ENCODE assay signal across 9 cellular contexts in the genomic region with DNA sequence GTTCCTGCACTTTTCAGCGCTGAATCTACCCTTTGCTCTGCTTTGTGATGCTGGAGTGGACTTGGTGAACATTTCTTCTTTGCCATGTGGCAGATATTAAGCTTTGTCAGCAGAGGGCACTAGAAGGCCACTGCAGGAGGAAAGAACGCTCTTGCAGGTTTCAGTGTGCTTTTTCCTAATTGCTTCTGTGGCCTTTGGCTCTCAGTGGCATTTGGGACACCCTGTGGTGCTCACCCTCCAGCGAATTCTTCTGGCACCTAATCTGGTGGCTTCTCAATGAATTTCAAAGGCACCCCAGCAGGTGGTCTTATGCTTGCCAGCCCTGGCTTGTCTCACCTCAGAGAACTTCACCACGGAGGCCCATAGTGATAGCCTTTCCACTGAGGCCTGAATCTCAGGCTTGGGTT.
DNase-seq lines count a peak whose midpoint lies in the region; ATAC-seq, FAIRE-seq and TF ChIP-seq lines count a peak whose summit lies in the region.
"Had no signal": no experiment of that assay in that cellular context is flagged by ENCODE, and none has a peak within 500 bp of the region (broad histone marks: within the 10 kb centered on the region; RNA-seq: fewer than 3 reads in every experiment).

No MANE protein-coding gene starts in this region.

- no peak overlapping the region for H3K27ac ChIP-seq in H1 (ENCODE audit: low read depth, low read length)
- no peak overlapping the region for H3K27ac ChIP-seq in suprapubic skin

- peaks cover 0 to 17% (median 4%) of the 10 kb centered on the region in 9 donors for H3K9me3 Mint-ChIP-seq in naive thymus-derived CD8-positive, alpha-beta T cell
- H3K9me3 Mint-ChIP-seq: dendritic cell treated with granulocyte-macrophage colony-stimulating factor and Interleukin-4, amounts not matched to agents 40 ng/mL and 50 ng/mL, for 4 days had no signal

- H3K4me1 ChIP-seq in H1 (replicated peaks in 1 of 4; ENCODE audit: control insufficient read depth in 3 of 4, insufficient read depth in 4 of 4, low read length in 3 of 4) (no peaks in the 10 kb centered on the region), suprapubic skin (no peaks in the 10 kb centered on the region)

- CTCF ChIA-PET in H1 (lab: Charles Lee; ENCODE audit: partially characterized antibody): interaction anchor here (0.6 to 3.9 kb wide), 44 partner anchors 9 to 1368 kb away, joined by 3 to 36 read pairs (median 4); a partner anchor contains a TSS

- TF ChIP-seq RAD21 in H1 (IDR thresholded peaks at IDR 0.05 in 1 of 2, conservative IDR thresholded peaks at IDR 0.05 in 1 of 2; ENCODE audit: low read depth in 2 of 2, low read length in 2 of 2): peak; percentile 99

- no peak overlapping the region for H4K8ac ChIP-seq in H1 (ENCODE audit: extremely low read depth, insufficient read depth, low read length)

- POLR2A ChIA-PET in H1 (lab: Charles Lee; ENCODE audit: partially characterized antibody): interaction anchor here (0.8 to 1.1 kb wide), 3 partner anchors 17 to 488 kb away, joined by 3 read pairs; no protein-coding TSS in a partner anchor
- POLR2A ChIA-PET in naive thymus-derived CD8-positive, alpha-beta T cell (lab: Charles Lee): no interaction called here

- H4K20me1 ChIP-seq in H1 (replicated peaks in 1 of 2; ENCODE audit: control insufficient read depth in 1 of 2, insufficient read depth in 2 of 2, low read length in 2 of 2): no peaks in the 10 kb centered on the region

- H3K4me3 Mint-ChIP-seq in naive thymus-derived CD8-positive, alpha-beta T cell: no peak overlapping the region
- H3K4me3 Mint-ChIP-seq: dendritic cell treated with granulocyte-macrophage colony-stimulating factor and Interleukin-4, amounts not matched to agents 40 ng/mL and 50 ng/mL, for 4 days had no signal

- H3K4me1 Mint-ChIP-seq in naive thymus-derived CD8-positive, alpha-beta T cell: no peaks in the 10 kb centered on the region

- no peaks in the 10 kb centered on the region for H3K23me2 ChIP-seq in H1 (ENCODE audit: low read depth, low read length)

- H3K27ac Mint-ChIP-seq in naive thymus-derived CD8-positive, alpha-beta T cell: no peak overlapping the region
- H3K27ac Mint-ChIP-seq: dendritic cell treated with granulocyte-macrophage colony-stimulating factor and Interleukin-4, amounts not matched to agents 40 ng/mL and 50 ng/mL, for 4 days had no signal

- peak; percentile 19 to 95 (median 95) for TF ChIP-seq CTCF in H1 (IDR thresholded peaks at IDR 0.05; ENCODE audit: control extremely low read depth in 1 of 3, insufficient read depth in 1 of 3, low read depth in 1 of 3, low read length in 3 of 3)
- peak in 1 of 2 donors; percentile 43 for TF ChIP-seq CTCF in suprapubic skin (IDR thresholded peaks at IDR 0.05)

- no peak overlapping the region for H2BK120ac ChIP-seq in H1 (replicated peaks; ENCODE audit: low read depth, low read length)

- H3K36me3 Mint-ChIP-seq in naive thymus-derived CD8-positive, alpha-beta T cell: peaks cover 0 to 5% (median 0%) of the 10 kb centered on the region in 3 donors

- no peak overlapping the region for H3K14ac ChIP-seq in H1 (ENCODE audit: insufficient read length)

- no peak overlapping the region for H2BK15ac ChIP-seq in H1 (ENCODE audit: low read length)

- H3K36me3 ChIP-seq in H1 (ENCODE audit: control insufficient read depth in 2 of 4, insufficient read depth in 4 of 4, low read length in 3 of 4): peaks cover 0 to 3% (median 0%) of the 10 kb centered on the region in 4 experiments; a peak in 1 of 8 replicates
- no peaks in the 10 kb centered on the region for H3K36me3 ChIP-seq in suprapubic skin

- no peaks in the 10 kb centered on the region for H3K79me1 ChIP-seq in H1 (ENCODE audit: low read depth, low read length)

- H3K9ac ChIP-seq in H1 (replicated peaks in 1 of 4; ENCODE audit: extremely low read depth in 1 of 4, low read depth in 3 of 4, low read length in 3 of 4): no peak overlapping the region

- TF ChIP-seq EP300 in H1 (IDR thresholded peaks at IDR 0.05; ENCODE audit: borderline replicate concordance in 1 of 2, low read depth in 2 of 2, low read length in 2 of 2) (peak in 1 of 2 experiments; percentile 28; a peak in 1 of 3 replicates), suprapubic skin (IDR thresholded peaks at IDR 0.05) (no peak)

- peak in 5 of 6 experiments; percentile 1 to 42 (median 13) for DNase-seq in stimulated activated naive CD4-positive, alpha-beta T cell (lab: John Stamatoyannopoulos, UW)
- DNase-seq in stimulated activated naive CD4-positive, alpha-beta T cell treated with Interleukin-2 at 50 U/mL for 16 hours (lab: John Stamatoyannopoulos, UW): no peak
- DNase-seq in NCI-H1436 treated with DMSO at 0.1 percent for 48 hours (lab: John Stamatoyannopoulos, UW) (peak; percentile 67), SW480 (ENCODE audit: low spot score) (peak; percentile 72), H1 (ENCODE audit: low read depth in 1 of 2, low spot score in 2 of 2) (peak; percentile 67 to 75), suprapubic skin (ENCODE audit: low spot score in 2 of 2) (no peak)
- DNase-seq in naive thymus-derived CD8-positive, alpha-beta T cell: peak in 9 of 10 donors; percentile 1 to 52 (median 30)

- H2AK5ac ChIP-seq in H1 (ENCODE audit: low read depth, low read length): no peak overlapping the region

- H3K27me3 Mint-ChIP-seq in naive thymus-derived CD8-positive, alpha-beta T cell: peaks cover 0 to 9% (median 2%) of the 10 kb centered on the region in 5 donors

- H2BK12ac ChIP-seq in H1 (ENCODE audit: low read depth, low read length): no peak overlapping the region

- no peak overlapping the region for H3K4ac ChIP-seq in H1 (replicated peaks; ENCODE audit: insufficient read length, low read depth, low read length)

- peaks cover 3 to 6% of the 10 kb centered on the region in 2 experiments; a peak in 3 of 4 replicates for H3K9me3 ChIP-seq in H1 (ENCODE audit: insufficient read depth in 2 of 2, low read depth in 1 of 2, low read length in 1 of 2)
- peaks cover 6% of the 10 kb centered on the region for H3K9me3 ChIP-seq in suprapubic skin

- WGBS in H1 (ENCODE audit: extremely low coverage in 1 of 2, insufficient coverage in 1 of 2, insufficient read length in 1 of 2, insufficient replicate concordance in 2 of 2, low coverage in 1 of 2, low lambda C conversion rate in 2 of 2, missing lambda C conversion rate in 1 of 2), 2 experiments: 12% methylated on average over 4 of the region's 4 CpGs; no CpG with 5 or more reads in 1 of the 2 experiments
- WGBS in suprapubic skin: 29% methylated on average over 4 of the region's 4 CpGs

- H3K79me2 ChIP-seq in H1 (ENCODE audit: control insufficient read depth in 1 of 2, insufficient read depth in 2 of 2, low read length in 2 of 2): no peaks in the 10 kb centered on the region

- H2AFZ ChIP-seq in H1 (ENCODE audit: low read length): no peak overlapping the region

- peak; percentile 99 for FAIRE-seq in H1 (lab: Jason Lieb, UNC)

- H4K5ac ChIP-seq in H1 (ENCODE audit: insufficient read length, low read depth, low read length): no peak overlapping the region

- ATAC-seq in naive thymus-derived CD8-positive, alpha-beta T cell: peak in 1 of 2 donors; percentile 40
- no peak for ATAC-seq in GM18868 (IDR thresholded peaks at IDR 0.05; ENCODE audit: unreplicated experiment)

- no peak overlapping the region for H2BK20ac ChIP-seq in H1 (ENCODE audit: low read length)

- H2BK5ac ChIP-seq in H1 (ENCODE audit: low read depth, low read length): no peak overlapping the region

- H3K4me3 ChIP-seq in H1 (ENCODE audit: extremely low read depth in 1 of 4, insufficient read depth in 2 of 4, low read depth in 3 of 4, low read length in 4 of 4): no peak overlapping the region
- H3K4me3 ChIP-seq in suprapubic skin: no peak overlapping the region

- no peak overlapping the region for H4K91ac ChIP-seq in H1 (replicated peaks; ENCODE audit: insufficient read length, low read length)

- no peak for TF ChIP-seq POLR2A in H1 (IDR thresholded peaks at IDR 0.05; ENCODE audit: control extremely low read depth in 1 of 2, low read depth in 2 of 2, low read length in 2 of 2)
- TF ChIP-seq POLR2A in suprapubic skin (IDR thresholded peaks at IDR 0.05): no peak

- H3K27me3 ChIP-seq in H1 (replicated peaks in 1 of 4; ENCODE audit: control insufficient read depth in 3 of 4, extremely low read depth in 1 of 4, insufficient read depth in 3 of 4, low read length in 3 of 4) (no peaks in the 10 kb centered on the region), suprapubic skin (no peaks in the 10 kb centered on the region)

- no peak overlapping the region for H3K56ac ChIP-seq in H1 (replicated peaks; ENCODE audit: insufficient read length, low read depth, low read length)

- H3K18ac ChIP-seq in H1 (ENCODE audit: extremely low read depth, low read length): no peak overlapping the region

- no peak overlapping the region for H3K23ac ChIP-seq in H1 (ENCODE audit: insufficient read length)

- H3K4me2 ChIP-seq in H1 (ENCODE audit: insufficient read depth in 1 of 2, low read depth in 2 of 2, low read length in 2 of 2): no peak overlapping the region

TF ChIP-seq in H1, 55 proteins besides CTCF, POLR2A, EP300 and RAD21 (continues in another document):
- TF ChIP-seq BCL11A (IDR thresholded peaks at IDR 0.05; ENCODE audit: low read depth in 2 of 2, low read length in 2 of 2) (no peak), CTBP2 (IDR thresholded peaks at IDR 0.05; ENCODE audit: borderline replicate concordance, insufficient read depth, insufficient read length, low read length) (peak; percentile 51), MAFK (IDR thresholded peaks at IDR 0.05; ENCODE audit: low read depth, low read length) (no peak), SIX5 (IDR thresholded peaks at IDR 0.05; ENCODE audit: low read depth, low read length) (no peak), NANOG (IDR thresholded peaks at IDR 0.05; ENCODE audit: insufficient read depth, low read depth, low read length, poor library complexity, severe bottlenecking) (peak; percentile 2), RXRA (IDR thresholded peaks at IDR 0.05; ENCODE audit: insufficient read depth, low read depth, low read length) (no peak), EGR1 (IDR thresholded peaks at IDR 0.05; ENCODE audit: borderline replicate concordance, low read depth, low read length) (peak; percentile 69; the same call in 1 of the 2 replicates), TEAD4 (IDR thresholded peaks at IDR 0.05; ENCODE audit: low read depth, low read length) (peak; percentile 61), POU5F1 (IDR thresholded peaks at IDR 0.05; ENCODE audit: low read depth, low read length) (0 out of 2 replicates have a peak, but pooled peaks have one; percentile 7), HDAC2 (IDR thresholded peaks at IDR 0.05; ENCODE audit: borderline replicate concordance in 1 of 2, low read depth in 2 of 2, low read length in 2 of 2) (peak in 1 of 2 experiments; percentile 42; a peak in 2 of 4 replicates)
- TF ChIP-seq, protein P1, sequence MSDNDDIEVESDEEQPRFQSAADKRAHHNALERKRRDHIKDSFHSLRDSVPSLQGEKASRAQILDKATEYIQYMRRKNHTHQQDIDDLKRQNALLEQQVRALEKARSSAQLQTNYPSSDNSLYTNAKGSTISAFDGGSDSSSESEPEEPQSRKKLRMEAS (IDR thresholded peaks at IDR 0.05): peak; percentile 68; the same call in 1 of the 2 replicates

Comparison
In these comparisons a context has a peak if more than half of its experiments do, and no peak if none do; other contexts are left out.
1. DNase-seq: peak in stimulated activated naive CD4-positive, alpha-beta T cell (5 of 6), NCI-H1436 treated with DMSO at 0.1 percent for 48 hours (single experiment), SW480 (single experiment), H1 (2 of 2) and naive thymus-derived CD8-positive, alpha-beta T cell (9 of 10); none in stimulated activated naive CD4-positive, alpha-beta T cell treated with Interleukin-2 at 50 U/mL for 16 hours (single experiment) and suprapubic skin (0 of 2).